In the genomic region with DNA sequence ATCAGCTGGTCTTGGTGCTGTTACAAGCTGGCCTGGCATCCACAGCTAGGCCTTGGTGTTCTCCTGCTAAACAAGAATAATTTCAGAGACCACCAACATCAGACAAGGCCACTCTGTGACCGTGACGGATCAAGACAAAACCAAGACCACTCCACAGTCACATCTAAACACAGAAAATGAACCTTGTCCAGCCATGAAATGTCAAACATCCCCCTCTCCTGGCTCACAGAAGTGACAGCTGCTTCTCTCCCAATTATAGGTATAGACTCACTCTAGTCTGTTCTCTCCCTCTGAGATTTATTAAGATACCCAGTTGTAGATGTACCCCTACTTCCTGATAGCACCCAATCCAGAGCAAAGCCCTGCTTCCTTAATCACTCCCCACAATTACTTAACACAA, we compare ENCODE assay signal across 30 cellular contexts. TPM values are rescaled to one million over a fixed set of nuclear protein-coding genes. Genes with fewer than 3 reads are reported as not detected.
A peak's percentile ranks its signal among the peaks of the same experiment; 100 is the strongest.
DNase-seq lines count a peak whose midpoint lies in the region; ATAC-seq, FAIRE-seq and TF ChIP-seq lines count a peak whose summit lies in the region.
"Had no signal": no experiment of that assay in that cellular context is flagged by ENCODE, and none has a peak within 500 bp of the region (broad histone marks: within the 10 kb centered on the region; RNA-seq: fewer than 3 reads in every experiment).

No MANE protein-coding gene starts in this region.

- H3K4me3 Mint-ChIP-seq in activated naive CD4-positive, alpha-beta T cell treated with anti-CD3 and anti-CD28 coated beads for 36 hours = no peak overlapping the region
- H3K4me3 Mint-ChIP-seq: activated CD8-positive, alpha-beta T cell treated with anti-CD3 and anti-CD28 coated beads for 36 hours; activated T-helper 1 cell treated with anti-CD3 and anti-CD28 coated beads, Interleukin-12 subunit alpha, Interleukin-12 subunit beta, Interleukin-2, Interleukin-4 antibody, amounts not matched to agents 30 ng/mL and 10 ng/mL and 1 ng/mL, durations not matched to agents 14 hours and 24 hours and 36 hours; central memory CD8-positive, alpha-beta T cell; effector memory CD8-positive, alpha-beta T cell; stimulated activated naive B cell treated with anti-CD40 and anti-IgM and Interleukin-4, amounts not matched to agents 10 μg/mL and 1 μg/mL and 100 μg/mL, for 72 hours had no signal

- no peaks in the 10 kb centered on the region for H3K9me3 ChIP-seq in WERI-Rb-1 (ENCODE audit: severe bottlenecking)
- H3K9me3 ChIP-seq: adrenal gland, ovary, suprapubic skin, upper lobe of left lung had no signal

- CTCF ChIA-PET in activated naive CD4-positive, alpha-beta T cell treated with anti-CD3 and anti-CD28 coated beads for 36 hours (lab: Charles Lee) = no interaction called here

- peak; percentile 8 for DNase-seq in DMS 273 (lab: John Stamatoyannopoulos, UW; ENCODE audit: unreplicated experiment)
- DNase-seq in DMS 273 treated with DMSO at 0.1 percent for 48 hours (lab: John Stamatoyannopoulos, UW) = no peak
- DNase-seq in D721Med (ENCODE audit: insufficient read length, low spot score) = no peak
- DNase-seq in NCI-H69 (lab: John Stamatoyannopoulos, UW) = peak; percentile 65
- peak; percentile 12 for DNase-seq in WERI-Rb-1
- no peak for DNase-seq in activated naive CD4-positive, alpha-beta T cell treated with anti-CD3 and anti-CD28 coated beads for 36 hours
- no peak for DNase-seq in GDM1 (lab: John Stamatoyannopoulos, UW)
- DNase-seq: activated CD4-positive, CD25-positive, alpha-beta regulatory T cell treated with anti-CD3 and anti-CD28 coated beads, Interleukin-2, amount 50 U/mL, for 72 hours; activated CD8-positive, alpha-beta memory T cell treated with anti-CD3 and anti-CD28 coated beads, Interleukin-2, amount 50 U/mL, for 48 hours; activated CD8-positive, alpha-beta T cell treated with anti-CD3 and anti-CD28 coated beads for 36 hours; activated naive CD4-positive, alpha-beta T cell treated with Interleukin-2 at 50 U/mL for 16 hours; adrenal gland; effector memory CD8-positive, alpha-beta T cell; erythroblast; HCEC 1CT; Karpas-422; NCI-H146; NCI-H774; ovary; stimulated activated naive B cell treated with anti-CD40 and anti-IgM and Interleukin-4, amounts not matched to agents 10 μg/mL and 1 μg/mL and 100 μg/mL, for 72 hours; upper lobe of left lung had no signal

- H3K27ac Mint-ChIP-seq in activated naive CD4-positive, alpha-beta T cell treated with anti-CD3 and anti-CD28 coated beads for 36 hours = no peak overlapping the region
- H3K27ac Mint-ChIP-seq: activated CD8-positive, alpha-beta T cell treated with anti-CD3 and anti-CD28 coated beads for 36 hours; activated T-helper 1 cell treated with anti-CD3 and anti-CD28 coated beads, Interleukin-12 subunit alpha, Interleukin-12 subunit beta, Interleukin-2, Interleukin-4 antibody, amounts not matched to agents 30 ng/mL and 10 ng/mL and 1 ng/mL, durations not matched to agents 14 hours and 24 hours and 36 hours; effector memory CD8-positive, alpha-beta T cell; stimulated activated naive B cell treated with anti-CD40 and anti-IgM and Interleukin-4, amounts not matched to agents 10 μg/mL and 1 μg/mL and 100 μg/mL, for 72 hours had no signal

- no peaks in the 10 kb centered on the region for H3K9me3 Mint-ChIP-seq in activated naive CD4-positive, alpha-beta T cell treated with anti-CD3 and anti-CD28 coated beads for 36 hours
- H3K9me3 Mint-ChIP-seq: activated T-helper 1 cell treated with anti-CD3 and anti-CD28 coated beads, Interleukin-12 subunit alpha, Interleukin-12 subunit beta, Interleukin-2, Interleukin-4 antibody, amounts not matched to agents 30 ng/mL and 10 ng/mL and 1 ng/mL, durations not matched to agents 14 hours and 24 hours and 36 hours; central memory CD8-positive, alpha-beta T cell; effector memory CD8-positive, alpha-beta T cell; stimulated activated naive B cell treated with anti-CD40 and anti-IgM and Interleukin-4, amounts not matched to agents 10 μg/mL and 1 μg/mL and 100 μg/mL, for 72 hours had no signal

- H3K4me3 ChIP-seq in WERI-Rb-1 (ENCODE audit: low read depth, low read length) = no peak overlapping the region
- H3K4me3 ChIP-seq: adrenal gland, ovary, suprapubic skin, upper lobe of left lung had no signal

- no peaks in the 10 kb centered on the region for H3K36me3 Mint-ChIP-seq in activated naive CD4-positive, alpha-beta T cell treated with anti-CD3 and anti-CD28 coated beads for 36 hours (ENCODE audit: low read depth)
- H3K36me3 Mint-ChIP-seq: stimulated activated naive B cell treated with anti-CD40 and anti-IgM and Interleukin-4, amounts not matched to agents 10 μg/mL and 1 μg/mL and 100 μg/mL, for 72 hours had no signal

- H3K27me3 ChIP-seq in WERI-Rb-1 (ENCODE audit: insufficient read depth, low read depth, severe bottlenecking) = no peaks in the 10 kb centered on the region
- H3K27me3 ChIP-seq: adrenal gland, ovary, suprapubic skin, upper lobe of left lung had no signal

- intact Hi-C loops in activated naive CD4-positive, alpha-beta T cell treated with anti-CD3 and anti-CD28 coated beads for 36 hours (cut with micrococcal nuclease) = no loop called here

- TF ChIP-seq CTCF in D721Med (IDR thresholded peaks at IDR 0.05; ENCODE audit: insufficient read depth, missing control alignments) (no peak), WERI-Rb-1 (IDR thresholded peaks at IDR 0.05; ENCODE audit: low read depth, low read length) (no peak)

- ATAC-seq in GM19324 (IDR thresholded peaks at IDR 0.05; ENCODE audit: low FRiP score, unreplicated experiment) = no peak
- ATAC-seq: activated CD8-positive, alpha-beta T cell treated with anti-CD3 and anti-CD28 coated beads for 36 hours; effector memory CD8-positive, alpha-beta T cell; stimulated activated naive B cell treated with anti-CD40 and anti-IgM and Interleukin-4, amounts not matched to agents 10 μg/mL and 1 μg/mL and 100 μg/mL, for 72 hours had no signal

- FAIRE-seq in D721Med (lab: Jason Lieb, UNC) = peak; percentile 68
- FAIRE-seq: GM12891 had no signal

- H3K27me3 Mint-ChIP-seq in activated naive CD4-positive, alpha-beta T cell treated with anti-CD3 and anti-CD28 coated beads for 36 hours (ENCODE audit: low read depth) = no peaks in the 10 kb centered on the region
- H3K27me3 Mint-ChIP-seq: activated CD8-positive, alpha-beta T cell treated with anti-CD3 and anti-CD28 coated beads for 36 hours; central memory CD8-positive, alpha-beta T cell; effector memory CD8-positive, alpha-beta T cell; stimulated activated naive B cell treated with anti-CD40 and anti-IgM and Interleukin-4, amounts not matched to agents 10 μg/mL and 1 μg/mL and 100 μg/mL, for 72 hours had no signal

- H3K4me1 Mint-ChIP-seq in activated naive CD4-positive, alpha-beta T cell treated with anti-CD3 and anti-CD28 coated beads for 36 hours (ENCODE audit: low read depth) = peaks cover 2% of the 10 kb centered on the region
- H3K4me1 Mint-ChIP-seq: central memory CD8-positive, alpha-beta T cell; stimulated activated naive B cell treated with anti-CD40 and anti-IgM and Interleukin-4, amounts not matched to agents 10 μg/mL and 1 μg/mL and 100 μg/mL, for 72 hours had no signal

- no peak overlapping the region for H3K27ac ChIP-seq in WERI-Rb-1
- H3K27ac ChIP-seq: 22Rv1, adrenal gland, HL-60, ovary, RWPE1, suprapubic skin, upper lobe of left lung had no signal

- H3K36me3 ChIP-seq in WERI-Rb-1 = no peaks in the 10 kb centered on the region
- H3K36me3 ChIP-seq: adrenal gland, ovary, suprapubic skin, upper lobe of left lung had no signal

RNA-seq across cellular contexts. Expression of gene EFHC2, which starts 40.4 kb away (rescaled TPM):
- under 1 TPM; 0.77 to 0.79 TPM for total RNA-seq in activated naive CD4-positive, alpha-beta T cell treated with anti-CD3 and anti-CD28 coated beads for 36 hours
- total RNA-seq: activated T-helper 1 cell treated with anti-CD3 and anti-CD28 coated beads, Interleukin-12 subunit alpha, Interleukin-12 subunit beta, Interleukin-2, Interleukin-4 antibody, amounts not matched to agents 30 ng/mL and 10 ng/mL and 1 ng/mL, durations not matched to agents 14 hours and 24 hours and 36 hours; glomerular endothelial cell had no signal

Comparison
In these comparisons a context has a peak if more than half of its experiments do, and no peak if none do; other contexts are left out.
1. DNase-seq: peak in DMS 273 (single experiment), NCI-H69 (single experiment) and WERI-Rb-1 (single experiment); none in DMS 273 treated with DMSO at 0.1 percent for 48 hours (single experiment), D721Med (single experiment), activated naive CD4-positive, alpha-beta T cell treated with anti-CD3 and anti-CD28 coated beads for 36 hours (single experiment) and GDM1 (single experiment).